8 cellular contexts compared by ENCODE assay signal in the genomic region with DNA sequence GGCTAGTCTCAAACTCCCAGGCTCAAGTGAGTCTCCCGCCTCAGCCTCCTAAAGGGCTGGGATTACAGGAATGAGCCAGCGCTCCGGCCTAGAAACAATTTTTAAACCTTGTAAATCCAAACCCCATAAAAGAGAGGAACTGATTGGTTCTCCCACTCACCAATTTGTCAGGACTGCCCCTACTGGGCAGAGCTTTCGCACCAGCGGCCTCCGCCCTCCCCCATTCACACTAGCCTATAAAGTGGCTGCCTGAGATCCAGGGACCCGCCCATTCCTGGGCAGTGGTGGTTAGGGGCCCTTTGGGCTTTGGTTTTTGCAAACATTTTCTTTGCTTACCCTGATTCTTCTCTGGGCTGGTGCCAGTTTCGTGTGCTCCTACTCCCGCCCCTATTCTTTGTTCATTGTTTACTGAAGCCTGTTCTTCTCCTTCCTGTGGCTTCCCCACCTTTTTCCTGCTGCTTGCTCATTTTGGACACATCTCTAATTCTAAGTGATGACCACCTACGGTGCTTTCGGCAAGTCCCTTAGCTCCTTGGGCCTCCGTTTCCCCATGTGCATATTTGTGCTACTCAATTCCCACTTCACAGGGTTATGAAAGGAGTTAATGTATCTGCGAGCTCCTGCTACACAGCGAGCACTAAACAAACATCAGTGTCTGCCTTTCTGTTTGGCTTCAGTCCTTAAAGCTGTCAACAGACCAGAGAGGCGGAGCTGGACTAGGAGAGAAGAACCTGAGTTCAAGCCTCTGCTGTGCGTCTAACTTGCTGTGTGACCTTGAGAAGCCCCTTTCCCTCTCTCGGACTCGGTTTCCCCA. TPM values are rescaled to one million over a fixed set of nuclear protein-coding genes. Genes with fewer than 3 reads are reported as not detected.
DNase-seq lines count a peak whose midpoint lies in the region; ATAC-seq lines count a peak whose summit lies in the region.

No MANE protein-coding gene starts in this region.

- peak; percentile 90 for DNase-seq in DMS53 treated with DMSO at 0.1 percent for 48 hours (lab: John Stamatoyannopoulos, UW; ENCODE audit: unreplicated experiment)
- peak; percentile 98 for DNase-seq in NCI-H69 (lab: John Stamatoyannopoulos, UW)
- DNase-seq in activated naive CD8-positive, alpha-beta T cell treated with anti-CD3 and anti-CD28 coated beads, Interleukin-2, amount 50 U/mL, for 24 hours: peak; percentile 18
- DNase-seq in Right ventricle myocardium superior: peak; percentile 91
- DNase-seq in occipital lobe (lab: John Stamatoyannopoulos, UW): peak; percentile 70

- H3K27me3 Mint-ChIP-seq in activated naive CD8-positive, alpha-beta T cell treated with anti-CD3 and anti-CD28 coated beads, Interleukin-2, amount 50 U/mL, for 24 hours: peaks cover 3% of the 10 kb centered on the region

- H3K4me1 Mint-ChIP-seq in activated naive CD8-positive, alpha-beta T cell treated with anti-CD3 and anti-CD28 coated beads, Interleukin-2, amount 50 U/mL, for 24 hours: peaks cover 20% of the 10 kb centered on the region

- no peaks in the 10 kb centered on the region for H3K9me3 Mint-ChIP-seq in activated naive CD8-positive, alpha-beta T cell treated with anti-CD3 and anti-CD28 coated beads, Interleukin-2, amount 50 U/mL, for 24 hours

- H3K4me3 Mint-ChIP-seq in activated naive CD8-positive, alpha-beta T cell treated with anti-CD3 and anti-CD28 coated beads, Interleukin-2, amount 50 U/mL, for 24 hours: no peak overlapping the region

- intact Hi-C loops in Right ventricle myocardium superior (cut with DNase I): no loop called here

- H3K36me3 Mint-ChIP-seq in activated naive CD8-positive, alpha-beta T cell treated with anti-CD3 and anti-CD28 coated beads, Interleukin-2, amount 50 U/mL, for 24 hours (ENCODE audit: low read depth): no peaks in the 10 kb centered on the region

- H3K27ac Mint-ChIP-seq in activated naive CD8-positive, alpha-beta T cell treated with anti-CD3 and anti-CD28 coated beads, Interleukin-2, amount 50 U/mL, for 24 hours: no peak overlapping the region

- ATAC-seq in HG03135 (IDR thresholded peaks at IDR 0.05; ENCODE audit: unreplicated experiment) (peak; percentile 69), Right ventricle myocardium superior (ENCODE audit: poor library complexity) (peak; percentile 95), HG03097 (IDR thresholded peaks at IDR 0.05; ENCODE audit: low FRiP score, unreplicated experiment) (no peak), GM21529 (IDR thresholded peaks at IDR 0.05; ENCODE audit: unreplicated experiment) (no peak)
- ATAC-seq in activated naive CD8-positive, alpha-beta T cell treated with anti-CD3 and anti-CD28 coated beads, Interleukin-2, amount 50 U/mL, for 24 hours: peak; percentile 58

RNA-seq across cellular contexts. Expression of a gene that starts 39.8 kb away (rescaled TPM):
- 334 TPM for total RNA-seq in Right ventricle myocardium superior
- 96.7 TPM for total RNA-seq in occipital lobe

Comparison
In these comparisons a context has a peak if more than half of its experiments do, and no peak if none do; other contexts are left out.
1. DNase-seq: peak in every context shown above with its lines; median percentile 98 in NCI-H69; 91 in Right ventricle myocardium superior; 90 in DMS53 treated with DMSO at 0.1 percent for 48 hours; 70 in occipital lobe; 18 in activated naive CD8-positive, alpha-beta T cell treated with anti-CD3 and anti-CD28 coated beads, Interleukin-2, amount 50 U/mL, for 24 hours.
2. ATAC-seq: peak in HG03135 (single experiment), activated naive CD8-positive, alpha-beta T cell treated with anti-CD3 and anti-CD28 coated beads, Interleukin-2, amount 50 U/mL, for 24 hours (single experiment) and Right ventricle myocardium superior (single experiment); none in HG03097 (single experiment) and GM21529 (single experiment).